Comparison of ENCODE assay signal across 1 cellular context in the genomic region with DNA sequence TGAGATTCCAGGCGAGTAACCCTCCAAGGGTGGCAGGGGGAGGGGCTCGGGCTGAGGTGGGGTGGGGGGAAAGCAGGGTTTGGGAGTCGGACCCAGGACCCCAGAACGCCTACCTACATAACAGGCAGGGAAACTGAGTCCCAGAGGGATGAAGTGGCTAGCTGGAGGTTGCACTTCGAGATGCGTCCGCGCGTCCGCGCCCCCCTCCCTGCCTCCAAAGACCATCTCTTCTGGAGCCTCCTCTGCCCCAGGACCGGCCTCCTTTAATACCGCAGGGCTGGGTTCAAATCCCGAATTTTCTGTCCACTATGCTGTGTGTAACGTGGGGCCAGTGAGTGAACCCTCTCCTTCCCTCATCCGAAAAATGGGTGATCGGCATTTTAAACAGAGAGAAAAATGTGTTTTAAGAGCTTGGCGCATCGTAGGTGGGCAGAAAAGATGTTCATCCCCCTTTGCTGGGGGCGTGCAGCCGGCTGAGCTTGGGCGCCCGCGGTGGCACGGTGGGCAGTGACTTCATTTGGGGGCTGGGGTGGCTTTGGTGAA.
TF ChIP-seq lines count a peak whose summit lies in the region.

No MANE protein-coding gene starts in this region.

TF ChIP-seq in neural cell, 6 proteins besides CTCF, POLR2A, EP300 and RAD21 (continued from another document):
- TF ChIP-seq, protein P1, sequence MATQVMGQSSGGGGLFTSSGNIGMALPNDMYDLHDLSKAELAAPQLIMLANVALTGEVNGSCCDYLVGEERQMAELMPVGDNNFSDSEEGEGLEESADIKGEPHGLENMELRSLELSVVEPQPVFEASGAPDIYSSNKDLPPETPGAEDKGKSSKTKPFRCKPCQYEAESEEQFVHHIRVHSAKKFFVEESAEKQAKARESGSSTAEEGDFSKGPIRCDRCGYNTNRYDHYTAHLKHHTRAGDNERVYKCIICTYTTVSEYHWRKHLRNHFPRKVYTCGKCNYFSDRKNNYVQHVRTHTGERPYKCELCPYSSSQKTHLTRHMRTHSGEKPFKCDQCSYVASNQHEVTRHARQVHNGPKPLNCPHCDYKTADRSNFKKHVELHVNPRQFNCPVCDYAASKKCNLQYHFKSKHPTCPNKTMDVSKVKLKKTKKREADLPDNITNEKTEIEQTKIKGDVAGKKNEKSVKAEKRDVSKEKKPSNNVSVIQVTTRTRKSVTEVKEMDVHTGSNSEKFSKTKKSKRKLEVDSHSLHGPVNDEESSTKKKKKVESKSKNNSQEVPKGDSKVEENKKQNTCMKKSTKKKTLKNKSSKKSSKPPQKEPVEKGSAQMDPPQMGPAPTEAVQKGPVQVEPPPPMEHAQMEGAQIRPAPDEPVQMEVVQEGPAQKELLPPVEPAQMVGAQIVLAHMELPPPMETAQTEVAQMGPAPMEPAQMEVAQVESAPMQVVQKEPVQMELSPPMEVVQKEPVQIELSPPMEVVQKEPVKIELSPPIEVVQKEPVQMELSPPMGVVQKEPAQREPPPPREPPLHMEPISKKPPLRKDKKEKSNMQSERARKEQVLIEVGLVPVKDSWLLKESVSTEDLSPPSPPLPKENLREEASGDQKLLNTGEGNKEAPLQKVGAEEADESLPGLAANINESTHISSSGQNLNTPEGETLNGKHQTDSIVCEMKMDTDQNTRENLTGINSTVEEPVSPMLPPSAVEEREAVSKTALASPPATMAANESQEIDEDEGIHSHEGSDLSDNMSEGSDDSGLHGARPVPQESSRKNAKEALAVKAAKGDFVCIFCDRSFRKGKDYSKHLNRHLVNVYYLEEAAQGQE (IDR thresholded peaks at IDR 0.05; ENCODE audit: borderline replicate concordance) = no peak
